Comparison of ENCODE assay signal across 8 cellular contexts in the genomic region with DNA sequence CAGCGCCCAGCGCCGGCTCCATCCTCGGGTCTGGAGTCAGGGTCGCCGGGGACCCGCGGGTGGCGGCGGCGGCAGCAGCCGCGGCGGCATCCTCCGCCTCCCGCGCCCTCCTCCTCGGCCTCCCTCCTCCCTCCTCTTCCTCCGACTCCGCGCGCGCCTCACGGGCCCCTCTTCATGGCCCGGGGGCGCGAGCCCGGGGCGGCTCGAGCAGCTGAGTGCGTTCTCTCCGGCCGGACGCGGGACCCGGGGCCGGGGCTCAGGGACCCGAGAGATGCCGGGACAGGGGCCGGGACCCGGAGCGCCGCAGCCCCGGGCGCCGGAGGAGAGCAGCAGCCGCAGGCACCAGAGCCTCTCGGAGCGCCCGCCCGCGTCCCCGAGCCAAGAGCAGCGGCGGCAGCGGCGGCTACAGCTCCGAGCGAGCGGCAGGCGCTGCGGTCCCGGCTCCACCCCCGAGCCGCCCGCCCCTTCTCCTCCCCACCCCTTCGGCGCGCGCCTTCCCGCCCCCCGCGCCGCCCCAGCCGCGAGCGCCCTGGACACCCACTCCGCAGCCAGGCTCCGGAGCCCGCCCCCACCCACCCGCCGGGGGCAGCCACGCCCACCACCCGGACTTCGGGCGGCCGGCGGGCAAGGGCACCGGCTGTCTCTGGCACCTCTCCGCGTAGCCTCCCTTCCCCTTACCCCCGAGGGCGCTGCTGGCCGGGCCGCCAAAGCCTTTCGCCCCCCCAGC. TPM values are rescaled to one million over a fixed set of nuclear protein-coding genes. Genes with fewer than 3 reads are reported as not detected.
A peak's percentile ranks its signal among the peaks of the same experiment; 100 is the strongest.
DNase-seq lines count a peak whose midpoint lies in the region; ATAC-seq, FAIRE-seq and TF ChIP-seq lines count a peak whose summit lies in the region.

A gene with protein sequence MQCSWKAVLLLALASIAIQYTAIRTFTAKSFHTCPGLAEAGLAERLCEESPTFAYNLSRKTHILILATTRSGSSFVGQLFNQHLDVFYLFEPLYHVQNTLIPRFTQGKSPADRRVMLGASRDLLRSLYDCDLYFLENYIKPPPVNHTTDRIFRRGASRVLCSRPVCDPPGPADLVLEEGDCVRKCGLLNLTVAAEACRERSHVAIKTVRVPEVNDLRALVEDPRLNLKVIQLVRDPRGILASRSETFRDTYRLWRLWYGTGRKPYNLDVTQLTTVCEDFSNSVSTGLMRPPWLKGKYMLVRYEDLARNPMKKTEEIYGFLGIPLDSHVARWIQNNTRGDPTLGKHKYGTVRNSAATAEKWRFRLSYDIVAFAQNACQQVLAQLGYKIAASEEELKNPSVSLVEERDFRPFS (minus strand): TSS at position 417 of the 727 bp plus-strand sequence. CDS start 14,699 bp downstream, outside the sequence.

- H3K4me3 ChIP-seq in cardiac fibroblast (replicated peaks in 1 of 2; ENCODE audit: low read depth in 2 of 2, low read length in 2 of 2) (peak within 1 kb of the TSS; percentile 53 to 58), small intestine (ENCODE audit: low read depth in 1 of 2, low read length in 2 of 2) (peak within 1 kb of the TSS in 1 of 2 donors; percentile 54)

- no peaks in the 10 kb centered on the region for H3K4me1 ChIP-seq in small intestine (ENCODE audit: control insufficient read depth in 2 of 2, insufficient read depth in 1 of 2, low read depth in 1 of 2, low read length in 1 of 2)

- H3K27me3 ChIP-seq in small intestine (ENCODE audit: control insufficient read depth in 2 of 2, insufficient read depth in 2 of 2, low read length in 2 of 2): peaks cover 11 to 12% of the 10 kb centered on the region in 2 donors

- WGBS in small intestine, 3 donors: 1 to 4% (median 2%) methylated on average over 27 to 96 of the region's 96 CpGs

- TF ChIP-seq CTCF in cardiac fibroblast (IDR thresholded peaks at IDR 0.05; ENCODE audit: low read depth, low read length): no peak

- no peak within 1 kb of the TSS for H3K27ac ChIP-seq in small intestine (ENCODE audit: low read depth in 1 of 2, low read length in 1 of 2)

- H3K9me3 ChIP-seq in small intestine (ENCODE audit: control insufficient read depth, low read depth): no peaks in the 10 kb centered on the region

- no peak for FAIRE-seq in small intestine (lab: Jason Lieb, UNC)

- ATAC-seq in HG02973 (IDR thresholded peaks at IDR 0.05; ENCODE audit: unreplicated experiment) (no peak), HG03460 (IDR thresholded peaks at IDR 0.05; ENCODE audit: unreplicated experiment) (no peak)

- H3K36me3 ChIP-seq in small intestine (ENCODE audit: control insufficient read depth in 2 of 2, insufficient read depth in 2 of 2, low read length in 2 of 2): no peaks in the 10 kb centered on the region

- peak; percentile 56 for DNase-seq in NCI-H2029 (lab: John Stamatoyannopoulos, UW)
- no peak for DNase-seq in NCI-H2029 treated with DMSO at 0.1 percent for 48 hours (lab: John Stamatoyannopoulos, UW)
- peak; percentile 72 for DNase-seq in NCI-H345 (lab: John Stamatoyannopoulos, UW)
- DNase-seq in cardiac fibroblast (ENCODE audit: low read depth in 2 of 2): peak in 1 of 2 donors; percentile 65
- peak; percentile 71 for DNase-seq in islet precursor cell
- DNase-seq in small intestine: peak; percentile 5

RNA-seq across cellular contexts. Expression of the gene that starts here (rescaled TPM):
- polyA plus RNA-seq in small intestine: 1 to 10 TPM in 1 of 3 donors, under 1 TPM in 1, not detected in 1; 0.27 to 1.1 TPM
